Comparison of ENCODE assay signal across 20 cellular contexts in genomic region chr6:145080651-145081050, GRCh38.
A peak's percentile ranks its signal among the peaks of the same experiment; 100 is the strongest.
DNase-seq lines count a peak whose midpoint lies in the region; ATAC-seq and TF ChIP-seq lines count a peak whose summit lies in the region.
"Had no signal": no experiment of that assay in that cellular context is flagged by ENCODE, and none has a peak within 500 bp of the region (broad histone marks: within the 10 kb centered on the region; RNA-seq: fewer than 3 reads in every experiment).

No MANE protein-coding gene starts in this region.

- TF ChIP-seq CTCF in HEK293 (tag by site-specific recombination; IDR thresholded peaks at IDR 0.05) (no peak), lower lobe of right lung (IDR thresholded peaks at IDR 0.05) (no peak), smooth muscle cell (IDR thresholded peaks at IDR 0.05; ENCODE audit: borderline replicate concordance, insufficient read depth, poor library complexity, severe bottlenecking) (no peak)

- H4K20me1 ChIP-seq in smooth muscle cell (ENCODE audit: low read depth), result no peaks in the 10 kb centered on the region

- intact Hi-C loops in lower lobe of right lung (cut with DNase I), result no loop called here

- peak overlapping the region; percentile 60 for H2AFZ ChIP-seq in smooth muscle cell (ENCODE audit: low read depth)

- no peak overlapping the region for H3K4me2 ChIP-seq in smooth muscle cell
- H3K4me2 ChIP-seq: A549 had no signal

- no peaks in the 10 kb centered on the region for H3K27me3 ChIP-seq in adipocyte (replicated peaks; ENCODE audit: control insufficient read depth, insufficient read depth, low read length)
- H3K27me3 ChIP-seq in lower lobe of right lung (ENCODE audit: low read depth), result no peaks in the 10 kb centered on the region
- H3K27me3 ChIP-seq in smooth muscle cell (ENCODE audit: low read depth), result no peaks in the 10 kb centered on the region

- H3K27me3 Mint-ChIP-seq in activated CD8-positive, alpha-beta memory T cell treated with anti-CD3 and anti-CD28 coated beads, Interleukin-2, amount 10 ng/mL, durations not matched to agents 7 days and 5 days, result peaks cover 19% of the 10 kb centered on the region

- no peaks in the 10 kb centered on the region for H3K9me3 Mint-ChIP-seq in activated CD8-positive, alpha-beta memory T cell treated with anti-CD3 and anti-CD28 coated beads, Interleukin-2, amount 10 ng/mL, durations not matched to agents 7 days and 5 days (ENCODE audit: low read depth)
- H3K9me3 Mint-ChIP-seq: CD4-positive, alpha-beta memory T cell had no signal

- H3K9me3 ChIP-seq in HEK293 (ENCODE audit: control insufficient read depth, insufficient read depth, low read depth, low read length) (no peaks in the 10 kb centered on the region), adipocyte (ENCODE audit: control insufficient read depth, low read length) (peaks cover 6% of the 10 kb centered on the region), lower lobe of right lung (no peaks in the 10 kb centered on the region), smooth muscle cell (replicated peaks; ENCODE audit: low read depth) (no peaks in the 10 kb centered on the region)
- H3K9me3 ChIP-seq: A549 had no signal

- no peak overlapping the region for H3K27ac ChIP-seq in HEK293 (ENCODE audit: extremely low read depth, low read depth, low read length)
- H3K27ac ChIP-seq in lower lobe of right lung, result no peak overlapping the region
- no peak overlapping the region for H3K27ac ChIP-seq in smooth muscle cell (ENCODE audit: low read depth)
- H3K27ac ChIP-seq: A549 had no signal

- no peaks in the 10 kb centered on the region for H3K36me3 Mint-ChIP-seq in activated CD8-positive, alpha-beta memory T cell treated with anti-CD3 and anti-CD28 coated beads, Interleukin-2, amount 10 ng/mL, durations not matched to agents 7 days and 5 days
- H3K36me3 Mint-ChIP-seq: CD4-positive, alpha-beta memory T cell had no signal

- H3K9ac ChIP-seq in adipocyte (ENCODE audit: low read length), result no peak overlapping the region
- no peak overlapping the region for H3K9ac ChIP-seq in smooth muscle cell (ENCODE audit: low read depth)

- CTCF ChIA-PET in HEK293 (lab: Yijun Ruan, JAX), result no interaction called here
- CTCF ChIA-PET in activated CD8-positive, alpha-beta memory T cell treated with anti-CD3 and anti-CD28 coated beads, Interleukin-2, amount 10 ng/mL, durations not matched to agents 7 days and 5 days (lab: Charles Lee), result no interaction called here

- POLR2A ChIA-PET in HEK293 (lab: Yijun Ruan, JAX), result no interaction called here

- ATAC-seq in lower lobe of right lung (peak; percentile 15 to 47), GM19467 (IDR thresholded peaks at IDR 0.05; ENCODE audit: unreplicated experiment) (no peak)
- ATAC-seq in activated CD8-positive, alpha-beta memory T cell treated with anti-CD3 and anti-CD28 coated beads, Interleukin-2, amount 10 ng/mL, durations not matched to agents 7 days and 5 days, result no peak
- ATAC-seq: A549, Panc1 had no signal

- no peaks in the 10 kb centered on the region for H3K4me1 ChIP-seq in HEK293 (ENCODE audit: control insufficient read depth, insufficient read depth, low read length)
- peaks cover 21% of the 10 kb centered on the region for H3K4me1 ChIP-seq in adipocyte (ENCODE audit: control insufficient read depth, insufficient read depth, low read length)
- no peaks in the 10 kb centered on the region for H3K4me1 ChIP-seq in lower lobe of right lung
- no peaks in the 10 kb centered on the region for H3K4me1 ChIP-seq in smooth muscle cell (ENCODE audit: low read depth)
- H3K4me1 ChIP-seq: A549 had no signal

- H3K36me3 ChIP-seq in HEK293 (ENCODE audit: control insufficient read depth in 2 of 2, insufficient read depth in 1 of 2, low read length in 2 of 2) (no peaks in the 10 kb centered on the region), adipocyte (ENCODE audit: control insufficient read depth, insufficient read depth, low read length, severe bottlenecking) (no peaks in the 10 kb centered on the region), lower lobe of right lung (no peaks in the 10 kb centered on the region), smooth muscle cell (ENCODE audit: low read depth) (no peaks in the 10 kb centered on the region)

- H3K27ac Mint-ChIP-seq in activated CD8-positive, alpha-beta memory T cell treated with anti-CD3 and anti-CD28 coated beads, Interleukin-2, amount 10 ng/mL, durations not matched to agents 7 days and 5 days, result no peak overlapping the region
- H3K27ac Mint-ChIP-seq: CD4-positive, alpha-beta memory T cell had no signal

- no peak overlapping the region for H3K4me3 Mint-ChIP-seq in activated CD8-positive, alpha-beta memory T cell treated with anti-CD3 and anti-CD28 coated beads, Interleukin-2, amount 10 ng/mL, durations not matched to agents 7 days and 5 days
- H3K4me3 Mint-ChIP-seq: CD4-positive, alpha-beta memory T cell had no signal

- WGBS in smooth muscle cell (ENCODE audit: low lambda C conversion rate), result 93% methylated on average over 2 of the region's 2 CpGs

- no peaks in the 10 kb centered on the region for H3K4me1 Mint-ChIP-seq in activated CD8-positive, alpha-beta memory T cell treated with anti-CD3 and anti-CD28 coated beads, Interleukin-2, amount 10 ng/mL, durations not matched to agents 7 days and 5 days
- H3K4me1 Mint-ChIP-seq: CD4-positive, alpha-beta memory T cell had no signal

- H3F3A ChIP-seq in smooth muscle cell (ENCODE audit: low read depth), result no peaks in the 10 kb centered on the region

- H3K4me3 ChIP-seq in HEK293 (ENCODE audit: low read depth, low read length) (no peak overlapping the region), adipocyte (ENCODE audit: low read length) (peak overlapping the region; percentile 50), lower lobe of right lung (no peak overlapping the region), smooth muscle cell (no peak overlapping the region)
- H3K4me3 ChIP-seq: A549 had no signal

- DNase-seq in adipocyte (ENCODE audit: low read depth) (no peak), lower lobe of right lung (no peak), smooth muscle cell (lab: John Stamatoyannopoulos, UW; ENCODE audit: unreplicated experiment) (no peak), RKO (ENCODE audit: low spot score) (no peak)
- no peak for DNase-seq in activated CD4-positive, alpha-beta T cell treated with anti-CD3 and anti-CD28 coated beads for 1 hour
- DNase-seq in activated CD8-positive, alpha-beta memory T cell treated with anti-CD3 and anti-CD28 coated beads, Interleukin-2, amount 10 ng/mL, durations not matched to agents 7 days and 5 days, result no peak
- DNase-seq: C1 segment of cervical spinal cord; CD4-positive, alpha-beta memory T cell; DMS 273 treated with DMSO at 0.1 percent for 48 hours; DMS79; GF-D8; NCI-H1092 treated with DMSO at 0.1 percent for 48 hours; NCI-H2029; NCI-H2227 treated with DMSO at 0.1 percent for 48 hours; NCI-H69; SHP77 treated with DMSO at 0.1 percent for 48 hours had no signal

- no peaks in the 10 kb centered on the region for H3K79me2 ChIP-seq in smooth muscle cell (ENCODE audit: low read depth)

TF ChIP-seq in HEK293, 187 proteins besides CTCF, POLR2A, EP300 and RAD21:
- TF ChIP-seq ZNF423 (tag by site-specific recombination; IDR thresholded peaks at IDR 0.05) (no peak), PRDM1 (tag by site-specific recombination; IDR thresholded peaks at IDR 0.05) (peak; percentile 32; the same call in 1 of the 2 replicates), ZFP37 (tag by site-specific recombination; IDR thresholded peaks at IDR 0.05) (no peak), ZBTB49 (tag by site-specific recombination; IDR thresholded peaks at IDR 0.05; ENCODE audit: low read depth) (no peak)
TF ChIP-seq in HEK293: peak in this region for 1.

Comparison
In these comparisons a context has a peak if more than half of its experiments do, and no peak if none do; other contexts are left out.
1. ATAC-seq: peak in lower lobe of right lung (2 of 2); none in activated CD8-positive, alpha-beta memory T cell treated with anti-CD3 and anti-CD28 coated beads, Interleukin-2, amount 10 ng/mL, durations not matched to agents 7 days and 5 days (single experiment) and GM19467 (single experiment).